ENCODE assay signal across 25 cellular contexts in genomic region chr9:134951461-134951860, GRCh38. TPM values are rescaled to one million over a fixed set of nuclear protein-coding genes. Genes with fewer than 3 reads are reported as not detected.
"Had no signal": no experiment of that assay in that cellular context is flagged by ENCODE, and none has a peak within 500 bp of the region (broad histone marks: within the 10 kb centered on the region; RNA-seq: fewer than 3 reads in every experiment).

No MANE protein-coding gene starts in this region.

- H3K4me3 Mint-ChIP-seq: activated CD8-positive, alpha-beta memory T cell treated with anti-CD3 and anti-CD28 coated beads, Interleukin-2, amount 10 ng/mL, durations not matched to agents 7 days and 5 days; activated CD8-positive, alpha-beta T cell treated with anti-CD3 and anti-CD28 coated beads for 36 hours; activated naive CD4-positive, alpha-beta T cell treated with anti-CD3 and anti-CD28 coated beads for 36 hours; activated naive CD8-positive, alpha-beta T cell treated with anti-CD3 and anti-CD28 coated beads, Interleukin-2, amount 10 ng/mL, durations not matched to agents 7 days and 5 days; activated T-cell treated with anti-CD3 and anti-CD28 coated beads, Interleukin-2, amount 50 U/mL, for 72 hours; dendritic cell treated with granulocyte-macrophage colony-stimulating factor and Interleukin-4, amounts not matched to agents 40 ng/mL and 50 ng/mL, for 4 days; endodermal cell; naive thymus-derived CD4-positive, alpha-beta T cell; stimulated activated effector memory CD8-positive, alpha-beta T cell treated with anti-CD3 and anti-CD28 coated beads, Interleukin-12 subunit alpha, Interleukin-12 subunit beta, amount 100 ng/mL, for 72 hours; WTC11 had no signal

- H3K4me1 Mint-ChIP-seq: activated CD8-positive, alpha-beta memory T cell treated with anti-CD3 and anti-CD28 coated beads, Interleukin-2, amount 10 ng/mL, durations not matched to agents 7 days and 5 days; activated naive CD8-positive, alpha-beta T cell treated with anti-CD3 and anti-CD28 coated beads, Interleukin-2, amount 10 ng/mL, durations not matched to agents 7 days and 5 days; endodermal cell; naive thymus-derived CD4-positive, alpha-beta T cell; stimulated activated effector memory CD8-positive, alpha-beta T cell treated with anti-CD3 and anti-CD28 coated beads, Interleukin-12 subunit alpha, Interleukin-12 subunit beta, amount 100 ng/mL, for 72 hours; WTC11 had no signal

- H3K4me1 ChIP-seq: foreskin keratinocyte, parathyroid adenoma, right atrium auricular region, stomach had no signal

- H3K36me3 Mint-ChIP-seq: activated CD8-positive, alpha-beta memory T cell treated with anti-CD3 and anti-CD28 coated beads, Interleukin-2, amount 10 ng/mL, durations not matched to agents 7 days and 5 days; activated naive CD8-positive, alpha-beta T cell treated with anti-CD3 and anti-CD28 coated beads, Interleukin-2, amount 10 ng/mL, durations not matched to agents 7 days and 5 days; naive thymus-derived CD4-positive, alpha-beta T cell; stimulated activated effector memory CD8-positive, alpha-beta T cell treated with anti-CD3 and anti-CD28 coated beads, Interleukin-12 subunit alpha, Interleukin-12 subunit beta, amount 100 ng/mL, for 72 hours had no signal

- H3K27me3 Mint-ChIP-seq: activated CD8-positive, alpha-beta memory T cell treated with anti-CD3 and anti-CD28 coated beads, Interleukin-2, amount 10 ng/mL, durations not matched to agents 7 days and 5 days; activated CD8-positive, alpha-beta T cell treated with anti-CD3 and anti-CD28 coated beads for 36 hours; naive thymus-derived CD4-positive, alpha-beta T cell had no signal

- DNase-seq: activated CD4-positive, alpha-beta T cell treated with anti-CD3 and anti-CD28 coated beads, Interleukin-2, amount 50 U/mL, for 1 hour; activated CD8-positive, alpha-beta memory T cell treated with anti-CD3 and anti-CD28 coated beads, Interleukin-2, amount 10 ng/mL, durations not matched to agents 7 days and 5 days; activated CD8-positive, alpha-beta T cell treated with anti-CD3 and anti-CD28 coated beads for 36 hours; activated naive CD4-positive, alpha-beta T cell treated with anti-CD3 and anti-CD28 coated beads for 36 hours; activated naive CD8-positive, alpha-beta T cell treated with anti-CD3 and anti-CD28 coated beads, Interleukin-2, amount 10 ng/mL, durations not matched to agents 7 days and 5 days; activated T-cell treated with anti-CD3 and anti-CD28 coated beads for 4 hours; activated T-cell treated with anti-CD3 and anti-CD28 coated beads, Interleukin-2, amount 50 U/mL, for 72 hours; amniotic stem cell; central memory CD4-positive, alpha-beta T cell; foreskin keratinocyte; midbrain; naive thymus-derived CD4-positive, alpha-beta T cell; nucleus accumbens; stimulated activated CD4-positive, alpha-beta T cell treated with anti-CD3 and anti-CD28 coated beads, Interleukin-4, amount 100 ng/mL, for 24 hours; stomach; T-helper 2 cell had no signal

- H3K9me3 Mint-ChIP-seq: activated CD8-positive, alpha-beta T cell treated with anti-CD3 and anti-CD28 coated beads for 36 hours; activated naive CD4-positive, alpha-beta T cell treated with anti-CD3 and anti-CD28 coated beads for 36 hours; activated naive CD8-positive, alpha-beta T cell treated with anti-CD3 and anti-CD28 coated beads, Interleukin-2, amount 10 ng/mL, durations not matched to agents 7 days and 5 days; activated T-cell treated with anti-CD3 and anti-CD28 coated beads, Interleukin-2, amount 50 U/mL, for 72 hours; dendritic cell treated with granulocyte-macrophage colony-stimulating factor and Interleukin-4, amounts not matched to agents 40 ng/mL and 50 ng/mL, for 4 days had no signal

- H3K27ac Mint-ChIP-seq: activated CD8-positive, alpha-beta memory T cell treated with anti-CD3 and anti-CD28 coated beads, Interleukin-2, amount 10 ng/mL, durations not matched to agents 7 days and 5 days; activated CD8-positive, alpha-beta T cell treated with anti-CD3 and anti-CD28 coated beads for 36 hours; activated naive CD4-positive, alpha-beta T cell treated with anti-CD3 and anti-CD28 coated beads for 36 hours; activated naive CD8-positive, alpha-beta T cell treated with anti-CD3 and anti-CD28 coated beads, Interleukin-2, amount 10 ng/mL, durations not matched to agents 7 days and 5 days; activated T-cell treated with anti-CD3 and anti-CD28 coated beads, Interleukin-2, amount 50 U/mL, for 72 hours; dendritic cell treated with granulocyte-macrophage colony-stimulating factor and Interleukin-4, amounts not matched to agents 40 ng/mL and 50 ng/mL, for 4 days; endodermal cell; naive thymus-derived CD4-positive, alpha-beta T cell; stimulated activated effector memory CD8-positive, alpha-beta T cell treated with anti-CD3 and anti-CD28 coated beads, Interleukin-12 subunit alpha, Interleukin-12 subunit beta, amount 100 ng/mL, for 72 hours; WTC11 had no signal

- H3K27me3 ChIP-seq: foreskin keratinocyte, right atrium auricular region had no signal

- ATAC-seq: activated CD8-positive, alpha-beta memory T cell treated with anti-CD3 and anti-CD28 coated beads, Interleukin-2, amount 10 ng/mL, durations not matched to agents 7 days and 5 days; activated CD8-positive, alpha-beta T cell treated with anti-CD3 and anti-CD28 coated beads for 36 hours; activated T-cell treated with anti-CD3 and anti-CD28 coated beads, Interleukin-2, amount 50 U/mL, for 72 hours; esophagus mucosa; foreskin keratinocyte; naive thymus-derived CD4-positive, alpha-beta T cell; stimulated activated effector memory CD8-positive, alpha-beta T cell treated with anti-CD3 and anti-CD28 coated beads, Interleukin-12 subunit alpha, Interleukin-12 subunit beta, amount 100 ng/mL, for 72 hours; WTC11 had no signal

- H3K4me3 ChIP-seq: right atrium auricular region, stomach, tibial nerve had no signal

- H3K9me3 ChIP-seq: right atrium auricular region had no signal

- H3K36me3 ChIP-seq: right atrium auricular region, stomach, tibial nerve had no signal

- H3K27ac ChIP-seq: foreskin keratinocyte, parathyroid adenoma, right atrium auricular region, stomach, tibial nerve had no signal

RNA-seq across cellular contexts. Expression of gene FCN1, which starts 33.7 kb away (rescaled TPM):
- total RNA-seq: activated CD8-positive, alpha-beta memory T cell treated with anti-CD3 and anti-CD28 coated beads, Interleukin-2, amount 10 ng/mL, durations not matched to agents 7 days and 5 days; activated CD8-positive, alpha-beta T cell treated with anti-CD3 and anti-CD28 coated beads for 36 hours; activated naive CD4-positive, alpha-beta T cell treated with anti-CD3 and anti-CD28 coated beads for 36 hours; activated T-cell treated with anti-CD3 and anti-CD28 coated beads, Interleukin-2, amount 50 U/mL, for 72 hours; endodermal cell; foreskin keratinocyte; pulmonary artery endothelial cell; WTC11 had no signal
